8 cellular contexts compared by ENCODE assay signal in genomic region chr3:19866751-19867347, GRCh38.
DNase-seq lines count a peak whose midpoint lies in the region; ATAC-seq and TF ChIP-seq lines count a peak whose summit lies in the region.

No MANE protein-coding gene starts in this region.

- no peaks in the 10 kb centered on the region for H3K4me1 ChIP-seq in GM23338 (ENCODE audit: insufficient read depth)
- H3K4me1 ChIP-seq in KMS-11 (ENCODE audit: low read depth, poor library complexity, severe bottlenecking), result no peaks in the 10 kb centered on the region
- no peaks in the 10 kb centered on the region for H3K4me1 ChIP-seq in SJCRH30
- no peaks in the 10 kb centered on the region for H3K4me1 ChIP-seq in breast epithelium

- peak; percentile 61 for DNase-seq in activated CD8-positive, alpha-beta memory T cell treated with anti-CD3 and anti-CD28 coated beads for 24 hours
- DNase-seq in activated CD8-positive, alpha-beta memory T cell treated with anti-CD3 and anti-CD28 coated beads, Interleukin-2, amount 50 U/mL, for 48 hours, result no peak
- DNase-seq in GM23338 (ENCODE audit: low spot score) (peak; percentile 80), SJCRH30 (peak; percentile 18 to 66), breast epithelium (ENCODE audit: low spot score in 2 of 2) (peak in 1 of 2 donors; percentile 33), kidney epithelial cell (ENCODE audit: low read depth) (peak; percentile 23)
- DNase-seq in stimulated activated CD4-positive, alpha-beta T cell treated with anti-CD3 and anti-CD28 coated beads, TNF-alpha, amount 100 ng/mL, for 48 hours (ENCODE audit: low read depth in 3 of 3), result peak in 2 of 3 donors; percentile 4 to 28

- H3K36me3 Mint-ChIP-seq in GM23338 (ENCODE audit: low read depth), result peaks cover 7% of the 10 kb centered on the region

- H3K27me3 Mint-ChIP-seq in GM23338 (ENCODE audit: insufficient read depth, low read depth, poor library complexity), result no peaks in the 10 kb centered on the region

- H3K4me1 Mint-ChIP-seq in GM23338, result peaks cover 2% of the 10 kb centered on the region; the same call in 1 of the 3 replicates

- ATAC-seq in GM23338, result peak; percentile 79

- no peaks in the 10 kb centered on the region for H3F3A ChIP-seq in GM23338 (replicated peaks; ENCODE audit: low read depth)

- H3K4me3 ChIP-seq in GM23338, result no peak overlapping the region
- H3K4me3 ChIP-seq in KMS-11 (IDR thresholded peaks at IDR 0.05; ENCODE audit: insufficient read depth, low read depth, low read length), result no peak overlapping the region
- no peak overlapping the region for H3K4me3 ChIP-seq in SJCRH30
- H3K4me3 ChIP-seq in breast epithelium, result no peak overlapping the region
- no peak overlapping the region for H3K4me3 ChIP-seq in kidney epithelial cell (ENCODE audit: low read depth, low read length)

- H3K9me3 ChIP-seq in SJCRH30 (replicated peaks), result no peaks in the 10 kb centered on the region
- no peaks in the 10 kb centered on the region for H3K9me3 ChIP-seq in breast epithelium

- H3K9me2 ChIP-seq in GM23338 (ENCODE audit: insufficient read depth), result no peaks in the 10 kb centered on the region

- TF ChIP-seq CTCF in GM23338 (conservative IDR thresholded peaks at IDR 0.05; ENCODE audit: low read depth in 2 of 2) (peak; percentile 93 to 95), KMS-11 (conservative IDR thresholded peaks at IDR 0.05; ENCODE audit: low read depth, low read length) (peak; percentile 82), breast epithelium (IDR thresholded peaks at IDR 0.05) (peak; percentile 37 to 67 (median 55)), kidney epithelial cell (IDR thresholded peaks at IDR 0.05; ENCODE audit: insufficient read depth, low read length, poor library complexity, severe bottlenecking) (peak; percentile 76)

- TF ChIP-seq POLR2A in breast epithelium (IDR thresholded peaks at IDR 0.05), result no peak

- no peaks in the 10 kb centered on the region for H3K27me3 ChIP-seq in GM23338 (ENCODE audit: insufficient read depth)
- no peaks in the 10 kb centered on the region for H3K27me3 ChIP-seq in KMS-11 (ENCODE audit: insufficient read depth, low read depth)
- H3K27me3 ChIP-seq in SJCRH30, result no peaks in the 10 kb centered on the region
- no peaks in the 10 kb centered on the region for H3K27me3 ChIP-seq in breast epithelium
- H3K27me3 ChIP-seq in kidney epithelial cell (ENCODE audit: control insufficient read depth, insufficient read depth, low read length), result no peaks in the 10 kb centered on the region

- no peaks in the 10 kb centered on the region for H3K79me2 ChIP-seq in GM23338 (replicated peaks; ENCODE audit: insufficient read depth)
- no peaks in the 10 kb centered on the region for H3K79me2 ChIP-seq in KMS-11 (ENCODE audit: insufficient read depth, low read depth)

- H4K20me1 ChIP-seq in GM23338 (replicated peaks; ENCODE audit: insufficient read depth) (no peaks in the 10 kb centered on the region), KMS-11 (ENCODE audit: insufficient read depth) (no peaks in the 10 kb centered on the region)

- H3K36me3 ChIP-seq in GM23338 (ENCODE audit: insufficient read depth), result no peaks in the 10 kb centered on the region
- no peaks in the 10 kb centered on the region for H3K36me3 ChIP-seq in KMS-11 (ENCODE audit: insufficient read depth)
- H3K36me3 ChIP-seq in SJCRH30, result no peaks in the 10 kb centered on the region
- H3K36me3 ChIP-seq in breast epithelium, result no peaks in the 10 kb centered on the region
- H3K36me3 ChIP-seq in kidney epithelial cell (ENCODE audit: control insufficient read depth, insufficient read depth, low read length), result no peaks in the 10 kb centered on the region

- no peak overlapping the region for H3K27ac Mint-ChIP-seq in GM23338

- H3K9ac ChIP-seq in KMS-11, result no peak overlapping the region

- no peak overlapping the region for H2AFZ ChIP-seq in GM23338
- no peak overlapping the region for H2AFZ ChIP-seq in KMS-11 (ENCODE audit: low read depth)

- H3K4me3 Mint-ChIP-seq in GM23338, result no peak overlapping the region

- intact Hi-C loops in breast epithelium (cut with DNase I; ENCODE audit: low total_unique reads), result no loop called here

- peaks cover 19% of the 10 kb centered on the region for H3K9me3 Mint-ChIP-seq in GM23338

- H3K27ac ChIP-seq in GM23338 (ENCODE audit: low read depth) (no peak overlapping the region), KMS-11 (no peak overlapping the region), SJCRH30 (no peak overlapping the region), breast epithelium (no peak overlapping the region)

- no peak overlapping the region for H3K4me2 ChIP-seq in GM23338
- no peak overlapping the region for H3K4me2 ChIP-seq in KMS-11

TF ChIP-seq in GM23338, 12 proteins besides CTCF, POLR2A, EP300 and RAD21 (continues in another document):
- TF ChIP-seq ETS1 (IDR thresholded peaks at IDR 0.05), result no peak
- TF ChIP-seq STAT1 (IDR thresholded peaks at IDR 0.05; ENCODE audit: unreplicated experiment), result no peak
- no peak for TF ChIP-seq ZNF114 (CRISPR knock-in tag; IDR thresholded peaks at IDR 0.05)
- TF ChIP-seq NANOG (IDR thresholded peaks at IDR 0.05; ENCODE audit: borderline replicate concordance), result no peak
- TF ChIP-seq POLR2AphosphoS5 (IDR thresholded peaks at IDR 0.05; ENCODE audit: low read depth), result no peak
- no peak for TF ChIP-seq REST (IDR thresholded peaks at IDR 0.05; ENCODE audit: unreplicated experiment)
- no peak for TF ChIP-seq CREB1 (CRISPR knock-in tag; IDR thresholded peaks at IDR 0.05; ENCODE audit: low read depth)
- TF ChIP-seq EZH2 (IDR thresholded peaks at IDR 0.05; ENCODE audit: low read depth, unreplicated experiment), result no peak
- TF ChIP-seq JUNB (IDR thresholded peaks at IDR 0.05; ENCODE audit: unreplicated experiment), result no peak
